Comparison of ENCODE assay signal across 32 cellular contexts in the genomic region with DNA sequence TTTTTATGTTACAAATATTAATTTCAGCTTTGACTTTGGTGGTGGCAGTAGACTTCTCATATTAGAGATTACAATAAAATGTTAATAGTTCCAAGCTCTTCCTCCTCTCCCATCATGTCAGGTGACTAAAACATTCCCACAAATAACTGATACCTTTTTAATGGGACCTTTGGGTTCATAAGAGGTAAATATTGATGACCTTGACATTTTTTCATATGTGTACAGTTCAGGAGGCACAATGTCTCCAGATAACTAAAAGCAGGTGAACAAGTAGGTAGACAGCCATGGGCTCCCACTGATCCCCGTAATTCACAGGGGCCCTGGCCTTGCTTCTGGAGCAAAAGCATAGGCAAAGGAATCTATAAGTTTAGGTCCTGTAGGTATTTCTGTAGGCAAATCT.
"Had no signal": no experiment of that assay in that cellular context is flagged by ENCODE, and none has a peak within 500 bp of the region (broad histone marks: within the 10 kb centered on the region; RNA-seq: fewer than 3 reads in every experiment).

No MANE protein-coding gene starts in this region.

- H3K4me2 ChIP-seq: neural progenitor cell had no signal

- H3K4me3 ChIP-seq: left lung, lower lobe of right lung, mucosa of descending colon, neural progenitor cell, ovary, prostate gland, sigmoid colon, spleen, tibial nerve, upper lobe of left lung, vagina had no signal

- H3K27me3 Mint-ChIP-seq: stimulated activated memory B cell treated with anti-CD40 and anti-IgM and Interleukin-4, amounts not matched to agents 10 μg/mL and 1 μg/mL and 100 μg/mL, for 72 hours; stimulated activated naive CD8-positive, alpha-beta T cell treated with anti-CD3 and anti-CD28 coated beads, Interleukin-15, amount 100 ng/mL, for 72 hours had no signal

- H3K27ac Mint-ChIP-seq: immature natural killer cell; naive thymus-derived CD4-positive, alpha-beta T cell; natural killer cell treated with Interleukin-12 subunit alpha and Interleukin-12 subunit beta and Interleukin-15 and Interleukin-18, amount 100 ng/mL, for 72 hours; neural progenitor cell; stimulated activated memory B cell treated with anti-CD40 and anti-IgM and Interleukin-4, amounts not matched to agents 10 μg/mL and 1 μg/mL and 100 μg/mL, for 72 hours; stimulated activated naive CD8-positive, alpha-beta T cell treated with anti-CD3 and anti-CD28 coated beads, Interleukin-15, amount 100 ng/mL, for 72 hours had no signal

- H3K9me3 ChIP-seq: left lung, lower lobe of right lung, mucosa of descending colon, ovary, prostate gland, sigmoid colon, spleen, tibial nerve, upper lobe of left lung, vagina had no signal

- H3K4me3 Mint-ChIP-seq: immature natural killer cell; naive thymus-derived CD4-positive, alpha-beta T cell; natural killer cell treated with Interleukin-12 subunit alpha and Interleukin-12 subunit beta and Interleukin-15 and Interleukin-18, amount 100 ng/mL, for 72 hours; neural progenitor cell; stimulated activated memory B cell treated with anti-CD40 and anti-IgM and Interleukin-4, amounts not matched to agents 10 μg/mL and 1 μg/mL and 100 μg/mL, for 72 hours; stimulated activated naive CD8-positive, alpha-beta T cell treated with anti-CD3 and anti-CD28 coated beads, Interleukin-15, amount 100 ng/mL, for 72 hours had no signal

- FAIRE-seq: islet of Langerhans, kidney, small intestine had no signal

- H3K4me1 ChIP-seq: prostate gland, spleen had no signal

- H3K9me3 Mint-ChIP-seq: naive thymus-derived CD4-positive, alpha-beta T cell; natural killer cell treated with Interleukin-12 subunit alpha and Interleukin-12 subunit beta and Interleukin-15 and Interleukin-18, amount 100 ng/mL, for 72 hours; neural progenitor cell; stimulated activated memory B cell treated with anti-CD40 and anti-IgM and Interleukin-4, amounts not matched to agents 10 μg/mL and 1 μg/mL and 100 μg/mL, for 72 hours; stimulated activated naive CD8-positive, alpha-beta T cell treated with anti-CD3 and anti-CD28 coated beads, Interleukin-15, amount 100 ng/mL, for 72 hours had no signal

- H3K36me3 Mint-ChIP-seq: immature natural killer cell; natural killer cell treated with Interleukin-12 subunit alpha and Interleukin-12 subunit beta and Interleukin-15 and Interleukin-18, amount 100 ng/mL, for 72 hours; stimulated activated memory B cell treated with anti-CD40 and anti-IgM and Interleukin-4, amounts not matched to agents 10 μg/mL and 1 μg/mL and 100 μg/mL, for 72 hours had no signal

- H3K27ac ChIP-seq: left lung, lower lobe of right lung, neural progenitor cell, ovary, prostate gland, sigmoid colon, spleen, tibial nerve, upper lobe of left lung, vagina had no signal

- DNase-seq: hypothalamus; immature natural killer cell; kidney; left colon; left lung; lower lobe of right lung; mammary epithelial cell; mesendoderm; midbrain; mucosa of descending colon; naive thymus-derived CD4-positive, alpha-beta T cell; ovary; retina; right cardiac atrium; sigmoid colon; small intestine; spleen; stimulated activated CD4-positive, alpha-beta T cell treated with anti-CD3 and anti-CD28 coated beads, Interleukin-1b, Interleukin-23, amount 100 ng/mL, for 48 hours; stimulated activated CD4-positive, alpha-beta T cell treated with anti-CD3 and anti-CD28 coated beads, Interleukin-2, amount 100 ng/mL, for 48 hours; stimulated activated CD4-positive, alpha-beta T cell treated with anti-CD3 and anti-CD28 coated beads, Interleukin-4, amount 100 ng/mL, for 4 hours; stimulated activated CD8-positive, alpha-beta memory T cell treated with anti-CD3 and anti-CD28 coated beads, Interleukin-4, amount 100 ng/mL, for 48 hours; stimulated activated naive CD4-positive, alpha-beta T cell treated with Interleukin-2 at 50 U/mL for 16 hours; stimulated activated naive CD8-positive, alpha-beta T cell treated with anti-CD3 and anti-CD28 coated beads, Interleukin-15, amount 100 ng/mL, for 72 hours; substantia nigra; upper lobe of left lung had no signal

- ATAC-seq: left colon; left lung; lower lobe of right lung; mucosa of descending colon; naive thymus-derived CD4-positive, alpha-beta T cell; natural killer cell treated with Interleukin-12 subunit alpha and Interleukin-12 subunit beta and Interleukin-15 and Interleukin-18, amount 100 ng/mL, for 72 hours; right cardiac atrium; stimulated activated memory B cell treated with anti-CD40 and anti-IgM and Interleukin-4, amounts not matched to agents 10 μg/mL and 1 μg/mL and 100 μg/mL, for 72 hours; stimulated activated naive CD8-positive, alpha-beta T cell treated with anti-CD3 and anti-CD28 coated beads, Interleukin-15, amount 100 ng/mL, for 72 hours had no signal
